Comparison of ENCODE assay signal across 1 cellular context in the genomic region with DNA sequence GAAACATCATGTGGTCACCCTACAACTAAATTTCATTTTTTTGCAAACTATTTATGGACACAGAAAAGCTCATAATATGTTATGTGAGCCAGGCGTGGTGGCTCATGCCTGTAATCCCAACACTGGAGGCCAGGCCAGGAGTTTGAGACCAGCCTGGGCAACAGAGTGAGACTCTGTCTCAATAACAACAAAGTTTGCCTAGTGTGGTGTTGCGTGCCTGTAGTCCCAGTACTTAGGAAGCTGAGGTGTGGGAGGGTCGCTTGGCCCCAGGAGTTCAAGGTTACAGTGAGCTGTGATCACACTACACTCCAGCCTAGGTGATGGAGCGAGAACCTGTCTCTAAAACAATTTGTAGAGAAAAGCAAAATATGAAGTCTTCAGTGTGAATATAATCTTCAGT.
TF ChIP-seq lines count a peak whose summit lies in the region.

No MANE protein-coding gene starts in this region.

TF ChIP-seq in SK-N-SH treated with all-trans-retinoic acid at 6 μM for 48 hours, 23 proteins besides CTCF, POLR2A, EP300 and RAD21 (continued from another document):
- TF ChIP-seq PATZ1 (CRISPR knock-in tag; IDR thresholded peaks at IDR 0.05; ENCODE audit: borderline replicate concordance) (no peak), OSR1 (CRISPR knock-in tag; IDR thresholded peaks at IDR 0.05) (no peak), ZNF565 (CRISPR knock-in tag; conservative IDR thresholded peaks at IDR 0.05; ENCODE audit: low read depth) (no peak), RARB (CRISPR knock-in tag; IDR thresholded peaks at IDR 0.05) (no peak)
